ENCODE assay signal across 1 cellular context in genomic region chr2:152336103-152336853, GRCh38.
TF ChIP-seq lines count a peak whose summit lies in the region.

No MANE protein-coding gene starts in this region.

TF ChIP-seq in HepG2, 621 proteins besides CTCF, POLR2A, EP300 and RAD21 (continued from another document and continues in another):
- TF ChIP-seq, protein P1, sequence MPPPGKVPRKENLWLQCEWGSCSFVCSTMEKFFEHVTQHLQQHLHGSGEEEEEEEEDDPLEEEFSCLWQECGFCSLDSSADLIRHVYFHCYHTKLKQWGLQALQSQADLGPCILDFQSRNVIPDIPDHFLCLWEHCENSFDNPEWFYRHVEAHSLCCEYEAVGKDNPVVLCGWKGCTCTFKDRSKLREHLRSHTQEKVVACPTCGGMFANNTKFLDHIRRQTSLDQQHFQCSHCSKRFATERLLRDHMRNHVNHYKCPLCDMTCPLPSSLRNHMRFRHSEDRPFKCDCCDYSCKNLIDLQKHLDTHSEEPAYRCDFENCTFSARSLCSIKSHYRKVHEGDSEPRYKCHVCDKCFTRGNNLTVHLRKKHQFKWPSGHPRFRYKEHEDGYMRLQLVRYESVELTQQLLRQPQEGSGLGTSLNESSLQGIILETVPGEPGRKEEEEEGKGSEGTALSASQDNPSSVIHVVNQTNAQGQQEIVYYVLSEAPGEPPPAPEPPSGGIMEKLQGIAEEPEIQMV (CRISPR knock-in tag; IDR thresholded peaks at IDR 0.05; ENCODE audit: low read depth): no peak
- TF ChIP-seq, protein P2, sequence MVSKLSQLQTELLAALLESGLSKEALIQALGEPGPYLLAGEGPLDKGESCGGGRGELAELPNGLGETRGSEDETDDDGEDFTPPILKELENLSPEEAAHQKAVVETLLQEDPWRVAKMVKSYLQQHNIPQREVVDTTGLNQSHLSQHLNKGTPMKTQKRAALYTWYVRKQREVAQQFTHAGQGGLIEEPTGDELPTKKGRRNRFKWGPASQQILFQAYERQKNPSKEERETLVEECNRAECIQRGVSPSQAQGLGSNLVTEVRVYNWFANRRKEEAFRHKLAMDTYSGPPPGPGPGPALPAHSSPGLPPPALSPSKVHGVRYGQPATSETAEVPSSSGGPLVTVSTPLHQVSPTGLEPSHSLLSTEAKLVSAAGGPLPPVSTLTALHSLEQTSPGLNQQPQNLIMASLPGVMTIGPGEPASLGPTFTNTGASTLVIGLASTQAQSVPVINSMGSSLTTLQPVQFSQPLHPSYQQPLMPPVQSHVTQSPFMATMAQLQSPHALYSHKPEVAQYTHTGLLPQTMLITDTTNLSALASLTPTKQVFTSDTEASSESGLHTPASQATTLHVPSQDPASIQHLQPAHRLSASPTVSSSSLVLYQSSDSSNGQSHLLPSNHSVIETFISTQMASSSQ (IDR thresholded peaks at IDR 0.05; ENCODE audit: low read depth): no peak
- TF ChIP-seq, protein P2 (CRISPR knock-in tag; IDR thresholded peaks at IDR 0.05; ENCODE audit: borderline replicate concordance): 0 out of 2 replicates have a peak, but pooled peaks have one; percentile 53
- TF ChIP-seq, protein P3, sequence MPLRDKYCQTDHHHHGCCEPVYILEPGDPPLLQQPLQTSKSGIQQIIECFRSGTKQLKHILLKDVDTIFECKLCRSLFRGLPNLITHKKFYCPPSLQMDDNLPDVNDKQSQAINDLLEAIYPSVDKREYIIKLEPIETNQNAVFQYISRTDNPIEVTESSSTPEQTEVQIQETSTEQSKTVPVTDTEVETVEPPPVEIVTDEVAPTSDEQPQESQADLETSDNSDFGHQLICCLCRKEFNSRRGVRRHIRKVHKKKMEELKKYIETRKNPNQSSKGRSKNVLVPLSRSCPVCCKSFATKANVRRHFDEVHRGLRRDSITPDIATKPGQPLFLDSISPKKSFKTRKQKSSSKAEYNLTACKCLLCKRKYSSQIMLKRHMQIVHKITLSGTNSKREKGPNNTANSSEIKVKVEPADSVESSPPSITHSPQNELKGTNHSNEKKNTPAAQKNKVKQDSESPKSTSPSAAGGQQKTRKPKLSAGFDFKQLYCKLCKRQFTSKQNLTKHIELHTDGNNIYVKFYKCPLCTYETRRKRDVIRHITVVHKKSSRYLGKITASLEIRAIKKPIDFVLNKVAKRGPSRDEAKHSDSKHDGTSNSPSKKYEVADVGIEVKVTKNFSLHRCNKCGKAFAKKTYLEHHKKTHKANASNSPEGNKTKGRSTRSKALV (CRISPR knock-in tag; IDR thresholded peaks at IDR 0.05): peak; percentile 60; the same call in 1 of the 2 replicates
- TF ChIP-seq HNRNPLL (IDR thresholded peaks at IDR 0.05; ENCODE audit: low read depth, low read length, poor library complexity, severe bottlenecking): peak; percentile 28
- TF ChIP-seq TGIF2 (CRISPR knock-in tag; IDR thresholded peaks at IDR 0.05): no peak
- no peak for TF ChIP-seq ZNF839 (CRISPR knock-in tag; IDR thresholded peaks at IDR 0.05; ENCODE audit: borderline replicate concordance)
- TF ChIP-seq, protein P4, sequence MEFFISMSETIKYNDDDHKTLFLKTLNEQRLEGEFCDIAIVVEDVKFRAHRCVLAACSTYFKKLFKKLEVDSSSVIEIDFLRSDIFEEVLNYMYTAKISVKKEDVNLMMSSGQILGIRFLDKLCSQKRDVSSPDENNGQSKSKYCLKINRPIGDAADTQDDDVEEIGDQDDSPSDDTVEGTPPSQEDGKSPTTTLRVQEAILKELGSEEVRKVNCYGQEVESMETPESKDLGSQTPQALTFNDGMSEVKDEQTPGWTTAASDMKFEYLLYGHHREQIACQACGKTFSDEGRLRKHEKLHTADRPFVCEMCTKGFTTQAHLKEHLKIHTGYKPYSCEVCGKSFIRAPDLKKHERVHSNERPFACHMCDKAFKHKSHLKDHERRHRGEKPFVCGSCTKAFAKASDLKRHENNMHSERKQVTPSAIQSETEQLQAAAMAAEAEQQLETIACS (CRISPR knock-in tag; IDR thresholded peaks at IDR 0.05): no peak
- no peak for TF ChIP-seq GPN1 (CRISPR knock-in tag; IDR thresholded peaks at IDR 0.05; ENCODE audit: borderline replicate concordance)
- no peak; the same call in 1 of the 2 replicates for TF ChIP-seq ZMAT3 (CRISPR knock-in tag; conservative IDR thresholded peaks at IDR 0.05)
- TF ChIP-seq NR3C1 (CRISPR knock-in tag; IDR thresholded peaks at IDR 0.05): no peak
- no peak for TF ChIP-seq ZNF317 (CRISPR knock-in tag; IDR thresholded peaks at IDR 0.05)
- no peak for TF ChIP-seq SAFB2 (CRISPR knock-in tag; IDR thresholded peaks at IDR 0.05; ENCODE audit: borderline replicate concordance, low read depth)
- 0 out of 2 replicates have a peak, but pooled peaks have one; percentile 28 for TF ChIP-seq ZNF709 (CRISPR knock-in tag; IDR thresholded peaks at IDR 0.05)
- peak; percentile 76; the same call in 1 of the 2 replicates for TF ChIP-seq ZNF558 (CRISPR knock-in tag; IDR thresholded peaks at IDR 0.05; ENCODE audit: borderline replicate concordance)
- no peak; the same call in 1 of the 2 replicates for TF ChIP-seq ZNF431 (CRISPR knock-in tag; IDR thresholded peaks at IDR 0.05; ENCODE audit: borderline replicate concordance, low read depth)
- TF ChIP-seq HOXA3 (CRISPR knock-in tag; IDR thresholded peaks at IDR 0.05): no peak
- TF ChIP-seq ZBTB37 (CRISPR knock-in tag; IDR thresholded peaks at IDR 0.05): no peak
- TF ChIP-seq ZNF282 (IDR thresholded peaks at IDR 0.05; ENCODE audit: partially characterized antibody): no peak
- no peak; the same call in none of the 2 replicates for TF ChIP-seq ZFX (CRISPR knock-in tag; IDR thresholded peaks at IDR 0.05; ENCODE audit: low read depth)
- TF ChIP-seq NAIF1 (CRISPR knock-in tag; IDR thresholded peaks at IDR 0.05; ENCODE audit: borderline replicate concordance): no peak
- TF ChIP-seq, protein P5, sequence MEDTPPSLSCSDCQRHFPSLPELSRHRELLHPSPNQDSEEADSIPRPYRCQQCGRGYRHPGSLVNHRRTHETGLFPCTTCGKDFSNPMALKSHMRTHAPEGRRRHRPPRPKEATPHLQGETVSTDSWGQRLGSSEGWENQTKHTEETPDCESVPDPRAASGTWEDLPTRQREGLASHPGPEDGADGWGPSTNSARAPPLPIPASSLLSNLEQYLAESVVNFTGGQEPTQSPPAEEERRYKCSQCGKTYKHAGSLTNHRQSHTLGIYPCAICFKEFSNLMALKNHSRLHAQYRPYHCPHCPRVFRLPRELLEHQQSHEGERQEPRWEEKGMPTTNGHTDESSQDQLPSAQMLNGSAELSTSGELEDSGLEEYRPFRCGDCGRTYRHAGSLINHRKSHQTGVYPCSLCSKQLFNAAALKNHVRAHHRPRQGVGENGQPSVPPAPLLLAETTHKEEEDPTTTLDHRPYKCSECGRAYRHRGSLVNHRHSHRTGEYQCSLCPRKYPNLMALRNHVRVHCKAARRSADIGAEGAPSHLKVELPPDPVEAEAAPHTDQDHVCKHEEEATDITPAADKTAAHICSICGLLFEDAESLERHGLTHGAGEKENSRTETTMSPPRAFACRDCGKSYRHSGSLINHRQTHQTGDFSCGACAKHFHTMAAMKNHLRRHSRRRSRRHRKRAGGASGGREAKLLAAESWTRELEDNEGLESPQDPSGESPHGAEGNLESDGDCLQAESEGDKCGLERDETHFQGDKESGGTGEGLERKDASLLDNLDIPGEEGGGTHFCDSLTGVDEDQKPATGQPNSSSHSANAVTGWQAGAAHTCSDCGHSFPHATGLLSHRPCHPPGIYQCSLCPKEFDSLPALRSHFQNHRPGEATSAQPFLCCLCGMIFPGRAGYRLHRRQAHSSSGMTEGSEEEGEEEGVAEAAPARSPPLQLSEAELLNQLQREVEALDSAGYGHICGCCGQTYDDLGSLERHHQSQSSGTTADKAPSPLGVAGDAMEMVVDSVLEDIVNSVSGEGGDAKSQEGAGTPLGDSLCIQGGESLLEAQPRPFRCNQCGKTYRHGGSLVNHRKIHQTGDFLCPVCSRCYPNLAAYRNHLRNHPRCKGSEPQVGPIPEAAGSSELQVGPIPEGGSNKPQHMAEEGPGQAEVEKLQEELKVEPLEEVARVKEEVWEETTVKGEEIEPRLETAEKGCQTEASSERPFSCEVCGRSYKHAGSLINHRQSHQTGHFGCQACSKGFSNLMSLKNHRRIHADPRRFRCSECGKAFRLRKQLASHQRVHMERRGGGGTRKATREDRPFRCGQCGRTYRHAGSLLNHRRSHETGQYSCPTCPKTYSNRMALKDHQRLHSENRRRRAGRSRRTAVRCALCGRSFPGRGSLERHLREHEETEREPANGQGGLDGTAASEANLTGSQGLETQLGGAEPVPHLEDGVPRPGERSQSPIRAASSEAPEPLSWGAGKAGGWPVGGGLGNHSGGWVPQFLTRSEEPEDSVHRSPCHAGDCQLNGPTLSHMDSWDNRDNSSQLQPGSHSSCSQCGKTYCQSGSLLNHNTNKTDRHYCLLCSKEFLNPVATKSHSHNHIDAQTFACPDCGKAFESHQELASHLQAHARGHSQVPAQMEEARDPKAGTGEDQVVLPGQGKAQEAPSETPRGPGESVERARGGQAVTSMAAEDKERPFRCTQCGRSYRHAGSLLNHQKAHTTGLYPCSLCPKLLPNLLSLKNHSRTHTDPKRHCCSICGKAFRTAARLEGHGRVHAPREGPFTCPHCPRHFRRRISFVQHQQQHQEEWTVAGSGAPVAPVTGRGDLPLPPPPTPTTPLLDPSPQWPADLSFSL (CRISPR knock-in tag; IDR thresholded peaks at IDR 0.05): no peak
- TF ChIP-seq, protein P6, sequence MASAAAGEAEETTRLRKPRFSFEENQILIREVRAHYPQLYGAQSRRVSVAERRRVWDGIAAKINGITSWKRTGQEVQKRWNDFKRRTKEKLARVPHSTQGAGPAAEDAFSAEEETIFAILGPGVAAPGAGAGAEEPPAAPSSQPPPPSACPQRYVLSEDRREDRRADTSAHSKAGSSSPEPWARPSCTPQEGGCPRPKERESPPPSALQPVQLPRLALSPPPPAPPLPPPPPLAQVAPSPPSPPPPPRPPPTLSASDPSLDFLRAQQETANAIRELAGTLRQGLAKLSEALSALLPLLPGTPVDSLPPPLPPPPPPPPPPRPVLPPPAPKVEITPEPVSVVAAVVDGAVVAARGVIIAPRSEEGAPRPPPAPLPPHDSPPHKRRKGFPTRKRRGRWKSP (CRISPR knock-in tag; IDR thresholded peaks at IDR 0.05): no peak
- no peak for TF ChIP-seq KLF15 (CRISPR knock-in tag; IDR thresholded peaks at IDR 0.05; ENCODE audit: borderline replicate concordance)
- no peak for TF ChIP-seq ZNF703 (CRISPR knock-in tag; IDR thresholded peaks at IDR 0.05; ENCODE audit: borderline replicate concordance)
- TF ChIP-seq GABPB1 (CRISPR knock-in tag; IDR thresholded peaks at IDR 0.05): no peak; the same call in 1 of the 2 replicates
- TF ChIP-seq RELA (CRISPR knock-in tag; IDR thresholded peaks at IDR 0.05): no peak
- no peak for TF ChIP-seq ZNF563 (CRISPR knock-in tag; IDR thresholded peaks at IDR 0.05)
- 0 out of 2 replicates have a peak, but pooled peaks have one; percentile 60 for TF ChIP-seq GLI4 (CRISPR knock-in tag; IDR thresholded peaks at IDR 0.05; ENCODE audit: borderline replicate concordance)
- TF ChIP-seq IRX3 (CRISPR knock-in tag; IDR thresholded peaks at IDR 0.05; ENCODE audit: borderline replicate concordance, low read depth): 0 out of 2 replicates have a peak, but pooled peaks have one; percentile 47
- TF ChIP-seq CBX1 (IDR thresholded peaks at IDR 0.05; ENCODE audit: low read depth): no peak
- TF ChIP-seq ZNF7 (CRISPR knock-in tag; IDR thresholded peaks at IDR 0.05): no peak
- TF ChIP-seq ZMYM4 (CRISPR knock-in tag; IDR thresholded peaks at IDR 0.05): no peak
- no peak for TF ChIP-seq FOXK1 (CRISPR knock-in tag; IDR thresholded peaks at IDR 0.05; ENCODE audit: borderline replicate concordance, low read depth)
- TF ChIP-seq ZNF331 (CRISPR knock-in tag; IDR thresholded peaks at IDR 0.05): no peak
- TF ChIP-seq, protein P7, sequence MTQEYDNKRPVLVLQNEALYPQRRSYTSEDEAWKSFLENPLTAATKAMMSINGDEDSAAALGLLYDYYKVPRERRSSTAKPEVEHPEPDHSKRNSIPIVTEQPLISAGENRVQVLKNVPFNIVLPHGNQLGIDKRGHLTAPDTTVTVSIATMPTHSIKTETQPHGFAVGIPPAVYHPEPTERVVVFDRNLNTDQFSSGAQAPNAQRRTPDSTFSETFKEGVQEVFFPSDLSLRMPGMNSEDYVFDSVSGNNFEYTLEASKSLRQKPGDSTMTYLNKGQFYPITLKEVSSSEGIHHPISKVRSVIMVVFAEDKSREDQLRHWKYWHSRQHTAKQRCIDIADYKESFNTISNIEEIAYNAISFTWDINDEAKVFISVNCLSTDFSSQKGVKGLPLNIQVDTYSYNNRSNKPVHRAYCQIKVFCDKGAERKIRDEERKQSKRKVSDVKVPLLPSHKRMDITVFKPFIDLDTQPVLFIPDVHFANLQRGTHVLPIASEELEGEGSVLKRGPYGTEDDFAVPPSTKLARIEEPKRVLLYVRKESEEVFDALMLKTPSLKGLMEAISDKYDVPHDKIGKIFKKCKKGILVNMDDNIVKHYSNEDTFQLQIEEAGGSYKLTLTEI (CRISPR knock-in tag; conservative IDR thresholded peaks at IDR 0.05): no peak
- TF ChIP-seq RARA (CRISPR knock-in tag; IDR thresholded peaks at IDR 0.05): no peak
- TF ChIP-seq ARNT (IDR thresholded peaks at IDR 0.05): no peak
